8 cellular contexts compared by ENCODE assay signal in genomic region chr16:70289229-70290098, GRCh38. TPM values are rescaled to one million over a fixed set of nuclear protein-coding genes. Genes with fewer than 3 reads are reported as not detected.
DNase-seq lines count a peak whose midpoint lies in the region; TF ChIP-seq lines count a peak whose summit lies in the region.

Gene AARS1 (minus strand): TSS chr16:70289506. CDS start chr16:70282763, 6,743 bp downstream.

- peak within 1 kb of the TSS; percentile 74 for H3K4me2 ChIP-seq in H9 (ENCODE audit: insufficient read depth, insufficient read length, low read length)
- peak within 1 kb of the TSS; percentile 51 for H3K4me2 ChIP-seq in neural cell (ENCODE audit: low read length)

- peak within 1 kb of the TSS; percentile 94 for H3K18ac ChIP-seq in H9 (ENCODE audit: insufficient read length, low read depth, low read length)

- TF ChIP-seq RAD21 in neural cell (conservative IDR thresholded peaks at IDR 0.05), result no peak

- peaks cover 8% of the 10 kb centered on the region for H3K79me1 ChIP-seq in H9 (ENCODE audit: insufficient read depth, low read depth, low read length, poor library complexity, severe bottlenecking)

- H3T11ph ChIP-seq in H9 (ENCODE audit: low read length), result peak within 1 kb of the TSS; percentile 20

- H3K4me1 ChIP-seq in H9 (ENCODE audit: insufficient read depth, low read length) (no peaks in the 10 kb centered on the region), stomach (peaks cover 11 to 55% (median 23%) of the 10 kb centered on the region in 4 donors)

- H3K79me2 ChIP-seq in H9 (ENCODE audit: insufficient read depth, low read length), result peaks cover 23% of the 10 kb centered on the region; the same call in 1 of the 2 replicates
- H3K79me2 ChIP-seq in neural cell (replicated peaks; ENCODE audit: insufficient read depth, low read length), result peaks cover 15% of the 10 kb centered on the region

- DNase-seq in ELR (ENCODE audit: low read depth) (peak; percentile 100), H9 (peak; percentile 99), MG63 (peak; percentile 97), SHP77 treated with DMSO at 0.1 percent for 48 hours (lab: John Stamatoyannopoulos, UW) (peak; percentile 100), activated gamma-delta T cell (lab: John Stamatoyannopoulos, UW) (peak; percentile 90), fibroblast of the conjunctiva (ENCODE audit: low read depth) (peak; percentile 99), stomach (peak; percentile 96)

- peak within 1 kb of the TSS; percentile 97 for H3K14ac ChIP-seq in H9 (ENCODE audit: insufficient read depth, low read length)

- H2AK5ac ChIP-seq in H9 (ENCODE audit: insufficient read length, low read length), result no peak within 1 kb of the TSS

- no peak within 1 kb of the TSS for H4K8ac ChIP-seq in H9 (replicated peaks; ENCODE audit: insufficient read length, low read depth, low read length)

- H2BK120ac ChIP-seq in H9 (ENCODE audit: low read depth, low read length, poor library complexity, severe bottlenecking), result peak within 1 kb of the TSS; percentile 73

- peak within 1 kb of the TSS; percentile 95 to 99 (median 98) for H3K27ac Mint-ChIP-seq in H9

- WGBS in H9 (ENCODE audit: extremely low coverage, insufficient read length, low lambda C conversion rate), result no CpG with 5 or more reads among the region's 53 CpGs
- 1 to 2% (median 2%) methylated on average over 37 to 53 of the region's 53 CpGs for WGBS in stomach, 5 donors

- peaks cover 18 to 24% (median 22%) of the 10 kb centered on the region in 3 experiments for H3K36me3 Mint-ChIP-seq in H9 (ENCODE audit: insufficient read depth in 1 of 3, low read depth in 3 of 3)

- no peak within 1 kb of the TSS for H2BK20ac ChIP-seq in H9 (ENCODE audit: low read depth, low read length, poor library complexity, severe bottlenecking)

- H3K23ac ChIP-seq in H9 (ENCODE audit: insufficient read length, low read depth, low read length), result no peak within 1 kb of the TSS

- H2BK12ac ChIP-seq in H9 (ENCODE audit: insufficient read length, low read depth, low read length), result peak within 1 kb of the TSS; percentile 59

- no peaks in the 10 kb centered on the region; the same call in 1 of the 2 replicates for H3K27me3 Mint-ChIP-seq in H9 (ENCODE audit: low read depth)

- peak in 2 of 4 donors; percentile 97 to 98 for TF ChIP-seq POLR2A in stomach (IDR thresholded peaks at IDR 0.05)

- H3K56ac ChIP-seq in H9 (ENCODE audit: insufficient read length, low read depth, low read length), result peak within 1 kb of the TSS; percentile 19

- H3K4me1 Mint-ChIP-seq in H9, result peaks cover 1 to 9% of the 10 kb centered on the region in 2 experiments; a peak in 3 of 4 replicates

- H2BK15ac ChIP-seq in H9 (ENCODE audit: low read depth, low read length), result no peak within 1 kb of the TSS

- H3K36me3 ChIP-seq in MG63 (peaks cover 13% of the 10 kb centered on the region), neural cell (ENCODE audit: insufficient read depth, low read length) (no peaks in the 10 kb centered on the region), stomach (peaks cover 0 to 13% (median 8%) of the 10 kb centered on the region in 4 donors)

- intact Hi-C loops in stomach (cut with DNase I; ENCODE audit: low total_unique reads), result no loop called here

- H3K27me3 ChIP-seq in H9 (ENCODE audit: insufficient read depth, low read length) (no peaks in the 10 kb centered on the region), MG63 (no peaks in the 10 kb centered on the region), neural cell (ENCODE audit: insufficient read depth, low read depth, low read length) (no peaks in the 10 kb centered on the region), stomach (no peaks in the 10 kb centered on the region)

- H3K9ac ChIP-seq in H9 (ENCODE audit: extremely low read depth, insufficient read length, low read length) (peak within 1 kb of the TSS; percentile 93), neural cell (ENCODE audit: low read length) (peak within 1 kb of the TSS; percentile 98)

- no peaks in the 10 kb centered on the region for H4K20me1 ChIP-seq in H9 (ENCODE audit: control insufficient read depth, insufficient read depth, insufficient read length)
- no peaks in the 10 kb centered on the region for H4K20me1 ChIP-seq in neural cell (ENCODE audit: insufficient read depth)

- H3K23me2 ChIP-seq in H9 (ENCODE audit: insufficient read length, low read depth, low read length, poor library complexity, severe bottlenecking), result peaks cover 4% of the 10 kb centered on the region

- no peak within 1 kb of the TSS for H2BK5ac ChIP-seq in H9 (ENCODE audit: insufficient read length, low read length)

- H2AFZ ChIP-seq in H9 (ENCODE audit: low read length) (no peak within 1 kb of the TSS), neural cell (ENCODE audit: low read depth, low read length) (peak within 1 kb of the TSS; percentile 88)

- H4K5ac ChIP-seq in H9 (ENCODE audit: insufficient read length, low read depth, low read length), result peak within 1 kb of the TSS; percentile 73

- H3K27ac ChIP-seq in H9 (ENCODE audit: insufficient read length, low read depth, low read length) (peak within 1 kb of the TSS; percentile 30), neural cell (ENCODE audit: low read length) (peak within 1 kb of the TSS; percentile 96), stomach (peak within 1 kb of the TSS; percentile 95 to 99 (median 96))

- H3K4me3 Mint-ChIP-seq in H9, result peak within 1 kb of the TSS; percentile 94 to 95

- peak within 1 kb of the TSS; percentile 52; the same call in 1 of the 2 replicates for H3K4ac ChIP-seq in H9 (ENCODE audit: low read depth, low read length)

- no peak for TF ChIP-seq CTCF in H9 (conservative IDR thresholded peaks at IDR 0.05)
- no peak for TF ChIP-seq CTCF in neural cell (IDR thresholded peaks at IDR 0.05; ENCODE audit: poor library complexity, severe bottlenecking)
- TF ChIP-seq CTCF in stomach (IDR thresholded peaks at IDR 0.05), result no peak

- TF ChIP-seq EP300 in neural cell (conservative IDR thresholded peaks at IDR 0.05; ENCODE audit: poor library complexity, severe bottlenecking) (peak; percentile 44), stomach (IDR thresholded peaks at IDR 0.05) (no peak)

- H4K91ac ChIP-seq in H9 (ENCODE audit: insufficient read length, low read depth, low read length), result no peak within 1 kb of the TSS

- H3K9me2 ChIP-seq in neural cell (ENCODE audit: insufficient read depth, low read length), result no peaks in the 10 kb centered on the region

- H3K9me3 ChIP-seq in H9 (ENCODE audit: control insufficient read depth, low read depth, low read length), result no peaks in the 10 kb centered on the region
- H3K9me3 ChIP-seq in MG63, result no peaks in the 10 kb centered on the region
- no peaks in the 10 kb centered on the region for H3K9me3 ChIP-seq in neural cell (ENCODE audit: low read length)
- H3K9me3 ChIP-seq in stomach, result no peaks in the 10 kb centered on the region

- no peaks in the 10 kb centered on the region for H3K9me3 Mint-ChIP-seq in H9

- H3K4me3 ChIP-seq in MG63 (peak within 1 kb of the TSS; percentile 72), neural cell (ENCODE audit: low read length) (peak within 1 kb of the TSS; percentile 98), stomach (peak within 1 kb of the TSS; percentile 69 to 76 (median 70))

- no peaks in the 10 kb centered on the region for H3F3A ChIP-seq in neural cell (ENCODE audit: insufficient read depth, low read length, poor library complexity, severe bottlenecking)

TF ChIP-seq in neural cell, 6 proteins besides CTCF, POLR2A, EP300 and RAD21:
- TF ChIP-seq REST (IDR thresholded peaks at IDR 0.05; ENCODE audit: borderline replicate concordance), result peak; percentile 79
- TF ChIP-seq EZH2 (IDR thresholded peaks at IDR 0.05; ENCODE audit: borderline replicate concordance, insufficient read depth, low read length, poor library complexity, severe bottlenecking), result no peak
- TF ChIP-seq POLR2AphosphoS5 (IDR thresholded peaks at IDR 0.05), result peak; percentile 100
- peak; percentile 79 for TF ChIP-seq MXI1 (conservative IDR thresholded peaks at IDR 0.05; ENCODE audit: poor library complexity, severe bottlenecking)
- peak; percentile 31 for TF ChIP-seq SMC3 (conservative IDR thresholded peaks at IDR 0.05; ENCODE audit: poor library complexity)
- peak; percentile 94 for TF ChIP-seq TAF1 (IDR thresholded peaks at IDR 0.05; ENCODE audit: low read depth)
TF ChIP-seq in neural cell: peak in this region for 5.

RNA-seq across cellular contexts. Expression of gene AARS1, which starts in this region (rescaled TPM):
- total RNA-seq in H9 (2021), result 164 and 168 TPM in 2 replicates
- 125 and 174 TPM in 2 replicates for total RNA-seq in MG63 (2014; rRNA removed; shearing (Covaris generic); ENCODE audit: low replicate concordance)
- polyA plus RNA-seq in neural cell, result 33.7 and 56.4 TPM in 2 replicates
- 63.3 and 67.7 TPM in 2 replicates for polyA minus RNA-seq in neural cell
- 100 to 1,000 TPM in 1 of 5 donors, 10 to 100 TPM in 4; 49.2 to 143 (median 61.9) TPM for total RNA-seq in stomach
- 10 to 100 TPM; 26.7 to 35.7 (median 34.6) TPM for polyA plus RNA-seq in stomach

Comparison
In these comparisons a context has a peak if more than half of its experiments do, and no peak if none do; other contexts are left out.
1. Peak in every context shown above with its lines: DNase-seq, H3K4me3 ChIP-seq and H3K27ac ChIP-seq.
2. H3K27ac ChIP-seq: peak in every context shown above with its lines; median percentile 96 in neural cell; 96 in stomach; 30 in H9.